In genomic region chr19:56566904-56567273, GRCh38 we compare ENCODE assay signal across 8 cellular contexts. TPM values are rescaled to one million over a fixed set of nuclear protein-coding genes. Genes with fewer than 3 reads are reported as not detected.
DNase-seq lines count a peak whose midpoint lies in the region; ATAC-seq and TF ChIP-seq lines count a peak whose summit lies in the region.

No MANE protein-coding gene starts in this region.

- H3K27ac ChIP-seq in PC-3 (ENCODE audit: low read length) (no peak overlapping the region), ascending aorta (peak overlapping the region; percentile 76 to 80), iPS-20b (ENCODE audit: low read length) (no peak overlapping the region)

- intact Hi-C loops in PC-3 (cut with micrococcal nuclease), result no loop called here
- intact Hi-C loops in ascending aorta (cut with DNase I), result loop anchor here (1.0 to 10.0 kb wide), 4 partner anchors 28 to 162 kb away; partner anchors contain the start of genes ZFP28, ZNF471, ZNF583 and ZNF71

- H3K36me3 ChIP-seq in PC-3 (ENCODE audit: low read depth, low read length) (no peaks in the 10 kb centered on the region; the same call in 1 of the 2 replicates), ascending aorta (peaks cover 31 to 33% of the 10 kb centered on the region in 2 donors), iPS-20b (ENCODE audit: insufficient read depth, low read depth, low read length) (peaks cover 29% of the 10 kb centered on the region)

- peak; percentile 21 for ATAC-seq in HG03025 (IDR thresholded peaks at IDR 0.05; ENCODE audit: low FRiP score, unreplicated experiment)
- ATAC-seq in PC-3, result peak; percentile 46

- H3K9me3 ChIP-seq in PC-3 (ENCODE audit: low read length) (peaks cover 73% of the 10 kb centered on the region), ascending aorta (peaks cover 54 to 83% of the 10 kb centered on the region in 2 donors), iPS-20b (ENCODE audit: insufficient read depth, low read depth, low read length) (peaks cover 72% of the 10 kb centered on the region)

- peak overlapping the region; percentile 41; the same call in 1 of the 2 replicates for H3K4me2 ChIP-seq in PC-3 (ENCODE audit: low read length)

- no peaks in the 10 kb centered on the region for H3K79me2 ChIP-seq in PC-3 (ENCODE audit: low read length)

- H3K9me2 ChIP-seq in PC-3 (replicated peaks; ENCODE audit: low read length), result no peaks in the 10 kb centered on the region

- H3K4me3 ChIP-seq in PC-3 (ENCODE audit: low read length) (peak overlapping the region; percentile 62), ascending aorta (peak overlapping the region; percentile 82 to 90), iPS-20b (ENCODE audit: low read length) (peak overlapping the region; percentile 97)

- peak overlapping the region; percentile 86 for H2AFZ ChIP-seq in PC-3 (ENCODE audit: low read length)

- H3K4me1 ChIP-seq in PC-3 (ENCODE audit: insufficient read depth, low read length) (no peaks in the 10 kb centered on the region), ascending aorta (peaks cover 0 to 4% of the 10 kb centered on the region in 2 donors), iPS-20b (ENCODE audit: insufficient read depth, low read length) (no peaks in the 10 kb centered on the region)

- H3K27me3 ChIP-seq in PC-3 (ENCODE audit: low read length) (no peaks in the 10 kb centered on the region), ascending aorta (no peaks in the 10 kb centered on the region), iPS-20b (ENCODE audit: insufficient read depth, low read length) (no peaks in the 10 kb centered on the region)

- DNase-seq in activated T-cell treated with anti-CD3 and anti-CD28 coated beads for 4 hours, result peak; percentile 11
- DNase-seq in activated T-cell treated with anti-CD3 and anti-CD28 coated beads, Interleukin-2, amount 50 U/mL, for 48 hours, result no peak
- DNase-seq in PC-3, result no peak
- peak in 1 of 2 donors; percentile 68 for DNase-seq in ascending aorta (ENCODE audit: low spot score in 2 of 2)
- peak; percentile 1 for DNase-seq in smooth muscle cell of the brain vasculature (ENCODE audit: low read depth, low spot score)
- DNase-seq in NAMALWA (ENCODE audit: low spot score), result no peak

- POLR2A ChIA-PET in PC-3 (lab: Charles Lee; ENCODE audit: unreplicated experiment), result no interaction called here

- H3F3A ChIP-seq in PC-3 (ENCODE audit: low read length, unreplicated experiment), result no peaks in the 10 kb centered on the region

- CTCF ChIA-PET in PC-3 (lab: Charles Lee), result no interaction called here

- H3K9ac ChIP-seq in PC-3 (ENCODE audit: low read length) (no peak overlapping the region), iPS-20b (ENCODE audit: low read depth, low read length) (peak overlapping the region; percentile 79; the same call in 1 of the 2 replicates)

- TF ChIP-seq CTCF in PC-3 (conservative IDR thresholded peaks at IDR 0.05; ENCODE audit: low read depth, low read length) (no peak), ascending aorta (IDR thresholded peaks at IDR 0.05) (no peak)

- no peaks in the 10 kb centered on the region for H4K20me1 ChIP-seq in PC-3 (ENCODE audit: low read length)

- no TSS peak for BruUV-seq in PC-3 (replicated peaks; lab: Mats Ljungman, UMichigan)

RNA-seq across cellular contexts. Expression of gene ZNF470, which starts 0.4 kb away (rescaled TPM):
- 0.26 and 0.75 TPM in 2 replicates for total RNA-seq in PC-3 (2014; rRNA removed)
- 0.21 TPM for total RNA-seq in ascending aorta

RNA-seq across cellular contexts. Expression of gene ZFP28, which starts 28.1 kb away (rescaled TPM):
- total RNA-seq in PC-3 (2014; rRNA removed), result 0.58 and 2.2 TPM in 2 replicates
- total RNA-seq in ascending aorta, result 20.1 TPM

RNA-seq across cellular contexts. Expression of gene ZNF71, which starts 28.2 kb away (rescaled TPM):
- total RNA-seq in PC-3 (2014; rRNA removed), result 8.8 and 14.2 TPM in 2 replicates
- total RNA-seq in ascending aorta, result 30.5 TPM

RNA-seq across cellular contexts. Expression of gene ZNF471, which starts 59.2 kb away (rescaled TPM):
- total RNA-seq in PC-3 (2014; rRNA removed), result 0.07 and 0.23 TPM in 2 replicates
- 4.8 TPM for total RNA-seq in ascending aorta

Comparison
In these comparisons a context has a peak if more than half of its experiments do, and no peak if none do; other contexts are left out.
1. DNase-seq: peak in activated T-cell treated with anti-CD3 and anti-CD28 coated beads for 4 hours (single experiment) and smooth muscle cell of the brain vasculature (single experiment); none in activated T-cell treated with anti-CD3 and anti-CD28 coated beads, Interleukin-2, amount 50 U/mL, for 48 hours (0 of 2), PC-3 (single experiment) and NAMALWA (single experiment).
2. H3K27ac ChIP-seq: peak in ascending aorta (2 of 2); none in PC-3 (single experiment) and iPS-20b (single experiment).
3. Peak in every context shown above with its lines, with median percentiles within 50 percentile points of each other: H3K4me3 ChIP-seq.